1 cellular context compared by ENCODE assay signal in the genomic region with DNA sequence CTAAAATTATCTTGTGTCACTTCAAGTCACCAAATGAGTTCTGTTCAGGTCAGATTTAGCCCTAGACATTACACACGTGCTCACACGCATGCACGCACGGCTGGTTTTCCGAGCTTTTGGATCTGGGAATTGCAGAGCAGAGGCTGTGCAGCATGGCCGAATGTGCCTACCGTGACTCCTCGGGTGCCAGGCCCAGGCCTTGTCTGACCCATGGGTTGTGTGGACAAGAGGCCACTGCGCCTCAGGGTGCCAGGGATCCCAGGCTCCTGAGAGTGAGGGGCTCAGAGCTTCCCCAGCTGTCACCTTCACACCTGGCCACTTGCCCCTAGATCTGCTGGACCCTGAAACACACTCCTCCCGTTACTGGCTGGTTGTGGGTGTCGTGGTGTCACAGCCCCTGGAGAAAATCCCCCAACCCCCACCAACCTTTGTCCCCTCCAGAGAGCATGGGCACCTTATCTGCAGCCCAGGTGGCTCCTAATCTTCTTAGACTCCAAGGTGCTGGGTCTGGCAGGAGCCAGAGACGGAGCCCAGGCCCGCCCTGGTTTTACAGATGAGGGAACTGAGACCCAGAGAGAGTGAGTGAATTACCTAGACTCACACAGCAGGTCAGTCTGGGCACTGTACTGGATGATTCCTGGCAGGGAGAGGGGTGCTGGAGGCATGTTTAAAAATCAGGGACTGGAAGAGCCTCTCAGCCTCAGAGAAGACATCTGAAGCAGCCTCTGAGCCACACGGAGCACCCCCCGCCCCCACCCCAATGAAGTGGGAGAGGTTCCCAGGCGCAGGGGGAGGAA.
TF ChIP-seq lines count a peak whose summit lies in the region.

No MANE protein-coding gene starts in this region.

TF ChIP-seq in endothelial cell of umbilical vein, 7 proteins besides CTCF, POLR2A, EP300 and RAD21 (continued from another document):
- no peak for TF ChIP-seq GATA2 (IDR thresholded peaks at IDR 0.05; ENCODE audit: insufficient read depth, insufficient read length, low read depth, low read length)
- TF ChIP-seq MYC (IDR thresholded peaks at IDR 0.05; ENCODE audit: low read depth, low read length) = no peak
- no peak for TF ChIP-seq FOS (IDR thresholded peaks at IDR 0.05; ENCODE audit: borderline replicate concordance, insufficient read depth, low read length)
- no peak for TF ChIP-seq POLR2AphosphoS5 (IDR thresholded peaks at IDR 0.05; ENCODE audit: insufficient read depth, low read depth, low read length)
- TF ChIP-seq JUN (IDR thresholded peaks at IDR 0.05; ENCODE audit: borderline replicate concordance, insufficient read depth, insufficient read length, low read depth) = no peak
